In the genomic region with DNA sequence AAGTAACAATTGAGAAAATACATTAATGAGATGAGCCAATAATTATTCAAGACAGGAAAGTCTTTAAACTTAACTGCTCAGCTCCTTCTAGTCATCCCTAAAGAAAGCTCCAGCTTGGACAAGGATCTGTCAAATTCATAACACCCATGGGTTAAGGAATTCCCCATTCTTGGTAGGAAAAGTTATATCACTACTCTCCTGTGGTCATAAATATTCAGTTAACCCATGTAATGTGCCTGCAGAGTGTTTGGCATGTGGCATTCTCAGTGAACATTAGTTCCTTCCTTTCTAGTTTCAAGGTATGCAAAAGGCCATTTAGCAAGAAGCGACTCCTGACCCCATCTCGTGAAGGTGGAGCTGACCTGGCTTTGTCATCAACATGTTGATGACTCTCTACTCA, we compare ENCODE assay signal across 24 cellular contexts.
"Had no signal": no experiment of that assay in that cellular context is flagged by ENCODE, and none has a peak within 500 bp of the region (broad histone marks: within the 10 kb centered on the region; RNA-seq: fewer than 3 reads in every experiment).

No MANE protein-coding gene starts in this region.

- ATAC-seq: activated CD4-positive, CD25-positive, alpha-beta regulatory T cell treated with anti-CD3 and anti-CD28 coated beads, Interleukin-2, amount 50 U/mL, for 24 hours; activated CD8-positive, alpha-beta T cell treated with anti-CD3 and anti-CD28 coated beads, Interleukin-2, amount 10 ng/mL, durations not matched to agents 7 days and 5 days; activated naive CD8-positive, alpha-beta T cell treated with anti-CD3 and anti-CD28 coated beads, Interleukin-2, amount 50 U/mL, for 24 hours; gastroesophageal sphincter; stimulated activated effector memory CD8-positive, alpha-beta T cell treated with anti-CD3 and anti-CD28 coated beads, Interleukin-12 subunit alpha, Interleukin-12 subunit beta, amount 100 ng/mL, for 72 hours had no signal

- H3K36me3 ChIP-seq: breast epithelium, esophagus muscularis mucosa, gastroesophageal sphincter, upper lobe of left lung had no signal

- H3K4me2 ChIP-seq: smooth muscle cell had no signal

- H3K4me1 ChIP-seq: breast epithelium, testis had no signal

- H3K4me3 ChIP-seq: breast epithelium, esophagus muscularis mucosa, gastroesophageal sphincter, smooth muscle cell, testis, upper lobe of left lung had no signal

- H3K27me3 ChIP-seq: breast epithelium, esophagus muscularis mucosa, gastroesophageal sphincter, testis, upper lobe of left lung had no signal

- H3K27ac ChIP-seq: breast epithelium, testis, upper lobe of left lung had no signal

- DNase-seq: activated CD4-positive, alpha-beta T cell treated with anti-CD3 and anti-CD28 coated beads, Interleukin-2, amount 10 ng/mL, durations not matched to agents 7 days and 5 days; activated CD8-positive, alpha-beta T cell treated with anti-CD3 and anti-CD28 coated beads, Interleukin-2, amount 10 ng/mL, durations not matched to agents 7 days and 5 days; activated naive CD4-positive, alpha-beta T cell treated with anti-CD3 and anti-CD28 coated beads, Interleukin-2, amount 10 ng/mL, durations not matched to agents 7 days and 5 days; activated naive CD8-positive, alpha-beta T cell treated with anti-CD3 and anti-CD28 coated beads, Interleukin-2, amount 50 U/mL, for 24 hours; activated T-cell treated with anti-CD3 and anti-CD28 coated beads, Interleukin-2, amount 50 U/mL, for 24 hours; aorta; cerebellar nuclear complex; effector CD8-positive, alpha-beta T cell; left colon; midbrain; nephron progenitor cell; nucleus accumbens; posterior cingulate gyrus; retina; stimulated activated CD4-positive, alpha-beta T cell treated with anti-CD3 and anti-CD28 coated beads, Interleukin-4, amount 100 ng/mL, for 24 hours; T1000; testis; upper lobe of left lung had no signal

- H3K9me3 ChIP-seq: breast epithelium, esophagus muscularis mucosa, testis, upper lobe of left lung had no signal
